Comparison of ENCODE assay signal across 22 cellular contexts in genomic region chr12:94242871-94243270, GRCh38.
DNase-seq lines count a peak whose midpoint lies in the region; ATAC-seq lines count a peak whose summit lies in the region.
"Had no signal": no experiment of that assay in that cellular context is flagged by ENCODE, and none has a peak within 500 bp of the region (broad histone marks: within the 10 kb centered on the region; RNA-seq: fewer than 3 reads in every experiment).

No MANE protein-coding gene starts in this region.

- peaks cover 19% of the 10 kb centered on the region for H3K4me1 Mint-ChIP-seq in activated T-helper 17 cell treated with anti-CD3 and anti-CD28 coated beads, Interleukin-2, amount 50 U/mL, for 72 hours

- peaks cover 56% of the 10 kb centered on the region for H3K36me3 Mint-ChIP-seq in activated T-helper 17 cell treated with anti-CD3 and anti-CD28 coated beads, Interleukin-2, amount 50 U/mL, for 72 hours (ENCODE audit: low read depth)

- H3K9me3 Mint-ChIP-seq in activated T-helper 17 cell treated with anti-CD3 and anti-CD28 coated beads, Interleukin-2, amount 50 U/mL, for 72 hours, result no peaks in the 10 kb centered on the region
- H3K9me3 Mint-ChIP-seq: CD4-positive, alpha-beta memory T cell; central memory CD8-positive, alpha-beta T cell; GM23338; nephron progenitor cell had no signal

- no peak for ATAC-seq in activated T-helper 17 cell treated with anti-CD3 and anti-CD28 coated beads, Interleukin-2, amount 50 U/mL, for 72 hours (replicated peaks)
- ATAC-seq: GM12878, GM23338, left lobe of liver, PC-3 had no signal

- H3K4me3 Mint-ChIP-seq in activated T-helper 17 cell treated with anti-CD3 and anti-CD28 coated beads, Interleukin-2, amount 50 U/mL, for 72 hours, result no peak overlapping the region
- H3K4me3 Mint-ChIP-seq: activated naive CD8-positive, alpha-beta T cell; CD4-positive, alpha-beta memory T cell; central memory CD8-positive, alpha-beta T cell; GM23338; nephron progenitor cell had no signal

- no peak overlapping the region for H3K27ac Mint-ChIP-seq in activated T-helper 17 cell treated with anti-CD3 and anti-CD28 coated beads, Interleukin-2, amount 50 U/mL, for 72 hours
- H3K27ac Mint-ChIP-seq: activated naive CD8-positive, alpha-beta T cell; CD4-positive, alpha-beta memory T cell; GM23338 had no signal

- DNase-seq in Ammon's horn (ENCODE audit: low spot score), result peak; percentile 39
- peak; percentile 26 for DNase-seq in CD1c-positive myeloid dendritic cell (ENCODE audit: extremely low spot score)
- DNase-seq in OCI-M1 (lab: John Stamatoyannopoulos, UW), result peak; percentile 20
- DNase-seq in myocyte (ENCODE audit: low read depth), result peak; percentile 17
- DNase-seq in activated gamma-delta T cell (lab: John Stamatoyannopoulos, UW), result no peak
- DNase-seq in DMS153 treated with DMSO at 0.1 percent for 48 hours (lab: John Stamatoyannopoulos, UW; ENCODE audit: unreplicated experiment), result no peak
- DNase-seq: CD4-positive, alpha-beta memory T cell; DMS153; midbrain; NCI-H1436 treated with DMSO at 0.1 percent for 48 hours; NCI-H82; nephron progenitor cell; PC-3; SHP77 treated with DMSO at 0.1 percent for 48 hours; stimulated activated CD4-positive, alpha-beta T cell treated with anti-CD3 and anti-CD28 coated beads, Interleukin-1b, Interleukin-23, amount 100 ng/mL, for 48 hours; SW 1271 had no signal

- no peaks in the 10 kb centered on the region for H3K27me3 Mint-ChIP-seq in activated T-helper 17 cell treated with anti-CD3 and anti-CD28 coated beads, Interleukin-2, amount 50 U/mL, for 72 hours
- H3K27me3 Mint-ChIP-seq: activated naive CD8-positive, alpha-beta T cell; CD4-positive, alpha-beta memory T cell; central memory CD8-positive, alpha-beta T cell had no signal

Comparison
In these comparisons a context has a peak if more than half of its experiments do, and no peak if none do; other contexts are left out.
1. DNase-seq: peak in Ammon's horn (single experiment), CD1c-positive myeloid dendritic cell (single experiment), OCI-M1 (single experiment) and myocyte (single experiment); none in activated gamma-delta T cell (single experiment) and DMS153 treated with DMSO at 0.1 percent for 48 hours (single experiment).